1 cellular context compared by ENCODE assay signal in the genomic region with DNA sequence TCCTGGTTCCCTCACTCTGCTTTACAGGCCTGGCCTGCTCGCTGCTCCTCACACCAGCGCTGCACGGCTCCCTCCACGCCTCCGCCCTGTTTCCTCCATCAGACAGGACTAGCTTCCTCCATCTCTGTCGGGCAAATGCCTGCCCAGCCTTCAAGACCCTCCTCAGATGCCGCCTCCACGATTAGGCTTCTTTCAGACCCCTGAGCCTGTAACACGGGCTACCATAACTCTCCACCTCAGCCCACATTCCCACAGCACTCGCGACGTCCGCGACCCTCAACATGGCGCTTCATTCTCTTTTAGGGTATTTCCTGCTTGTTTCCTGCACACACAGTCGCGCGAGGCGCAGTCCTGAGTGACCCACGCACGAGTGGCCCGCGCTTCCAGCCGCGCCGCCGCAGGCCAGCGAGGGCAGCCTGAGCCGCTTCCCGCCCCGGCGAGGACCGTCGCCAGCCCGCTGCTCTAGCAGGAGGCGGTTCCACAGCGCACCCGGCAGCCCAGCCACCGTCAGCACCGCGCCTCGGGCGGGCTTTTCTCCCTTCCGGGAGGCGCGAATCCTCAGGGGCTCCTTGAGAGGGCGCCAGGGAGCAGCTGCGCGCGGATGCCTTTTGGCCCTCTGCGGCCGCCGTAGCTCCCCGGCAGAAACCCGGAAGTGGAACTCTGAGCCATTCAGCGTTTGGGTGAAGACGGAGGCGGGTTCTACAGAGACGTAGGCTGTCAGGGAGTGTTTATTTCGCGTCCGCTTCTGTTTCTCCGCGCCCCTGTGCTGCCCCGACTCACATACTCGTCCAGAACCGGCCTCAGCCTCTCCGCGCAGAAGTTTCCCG.
A peak's percentile ranks its signal among the peaks of the same experiment; 100 is the strongest.
TF ChIP-seq lines count a peak whose summit lies in the region.

Gene FRG1, plus strand, starts transcription at position 695 of the 827 bp plus-strand sequence. CDS start 138 bp downstream, outside the sequence.

TF ChIP-seq in K562, 482 proteins besides CTCF, POLR2A, EP300 and RAD21 (continued from another document):
- TF ChIP-seq, protein P1, sequence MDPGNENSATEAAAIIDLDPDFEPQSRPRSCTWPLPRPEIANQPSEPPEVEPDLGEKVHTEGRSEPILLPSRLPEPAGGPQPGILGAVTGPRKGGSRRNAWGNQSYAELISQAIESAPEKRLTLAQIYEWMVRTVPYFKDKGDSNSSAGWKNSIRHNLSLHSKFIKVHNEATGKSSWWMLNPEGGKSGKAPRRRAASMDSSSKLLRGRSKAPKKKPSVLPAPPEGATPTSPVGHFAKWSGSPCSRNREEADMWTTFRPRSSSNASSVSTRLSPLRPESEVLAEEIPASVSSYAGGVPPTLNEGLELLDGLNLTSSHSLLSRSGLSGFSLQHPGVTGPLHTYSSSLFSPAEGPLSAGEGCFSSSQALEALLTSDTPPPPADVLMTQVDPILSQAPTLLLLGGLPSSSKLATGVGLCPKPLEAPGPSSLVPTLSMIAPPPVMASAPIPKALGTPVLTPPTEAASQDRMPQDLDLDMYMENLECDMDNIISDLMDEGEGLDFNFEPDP (CRISPR knock-in tag; IDR thresholded peaks at IDR 0.05), result no peak
- TF ChIP-seq MCM5 (IDR thresholded peaks at IDR 0.05; ENCODE audit: low read depth) (no peak), POLR2G (IDR thresholded peaks at IDR 0.05; ENCODE audit: low read depth, low read length) (peak; percentile 95), ELF2 (CRISPR knock-in tag; IDR thresholded peaks at IDR 0.05) (peak; percentile 99), SLC30A9 (CRISPR knock-in tag; IDR thresholded peaks at IDR 0.05) (no peak), BMI1 (IDR thresholded peaks at IDR 0.05; ENCODE audit: low read length) (no peak), RFX1 (IDR thresholded peaks at IDR 0.05) (no peak), SMARCE1 (IDR thresholded peaks at IDR 0.05) (no peak), RCOR1 (IDR thresholded peaks at IDR 0.05; ENCODE audit: borderline replicate concordance in 1 of 2, low read depth in 2 of 2, low read length in 2 of 2) (peak; percentile 37 to 75; a peak in 3 of 4 replicates), PCBP1 (IDR thresholded peaks at IDR 0.05; ENCODE audit: low read depth, low read length, poor library complexity, severe bottlenecking) (no peak), NFIX (CRISPR knock-in tag; IDR thresholded peaks at IDR 0.05; ENCODE audit: low read depth) (no peak), SREBF2 (CRISPR knock-in tag; IDR thresholded peaks at IDR 0.05) (no peak), SIN3A (IDR thresholded peaks at IDR 0.05; ENCODE audit: borderline replicate concordance in 2 of 2, control insufficient read depth in 1 of 2, low read depth in 2 of 2, low read length in 2 of 2) (peak; percentile 38 to 77; a peak in 2 of 4 replicates), MTA2 (IDR thresholded peaks at IDR 0.05; ENCODE audit: low read depth) (no peak), ZNF133 (CRISPR knock-in tag; IDR thresholded peaks at IDR 0.05) (no peak), HLTF (IDR thresholded peaks at IDR 0.05) (no peak), ZNF23 (CRISPR knock-in tag; IDR thresholded peaks at IDR 0.05) (no peak), PTBP1 (IDR thresholded peaks at IDR 0.05; ENCODE audit: low read depth, low read length) (0 out of 2 replicates have a peak, but pooled peaks have one; percentile 65), XRCC3 (IDR thresholded peaks at IDR 0.05) (no peak), FOXK2 (conservative IDR thresholded peaks at IDR 0.05 in 1 of 2, IDR thresholded peaks at IDR 0.05 in 1 of 2; ENCODE audit: low read depth in 2 of 2) (peak; percentile 65 to 80; a peak in 3 of 4 replicates)
- TF ChIP-seq, protein P2, sequence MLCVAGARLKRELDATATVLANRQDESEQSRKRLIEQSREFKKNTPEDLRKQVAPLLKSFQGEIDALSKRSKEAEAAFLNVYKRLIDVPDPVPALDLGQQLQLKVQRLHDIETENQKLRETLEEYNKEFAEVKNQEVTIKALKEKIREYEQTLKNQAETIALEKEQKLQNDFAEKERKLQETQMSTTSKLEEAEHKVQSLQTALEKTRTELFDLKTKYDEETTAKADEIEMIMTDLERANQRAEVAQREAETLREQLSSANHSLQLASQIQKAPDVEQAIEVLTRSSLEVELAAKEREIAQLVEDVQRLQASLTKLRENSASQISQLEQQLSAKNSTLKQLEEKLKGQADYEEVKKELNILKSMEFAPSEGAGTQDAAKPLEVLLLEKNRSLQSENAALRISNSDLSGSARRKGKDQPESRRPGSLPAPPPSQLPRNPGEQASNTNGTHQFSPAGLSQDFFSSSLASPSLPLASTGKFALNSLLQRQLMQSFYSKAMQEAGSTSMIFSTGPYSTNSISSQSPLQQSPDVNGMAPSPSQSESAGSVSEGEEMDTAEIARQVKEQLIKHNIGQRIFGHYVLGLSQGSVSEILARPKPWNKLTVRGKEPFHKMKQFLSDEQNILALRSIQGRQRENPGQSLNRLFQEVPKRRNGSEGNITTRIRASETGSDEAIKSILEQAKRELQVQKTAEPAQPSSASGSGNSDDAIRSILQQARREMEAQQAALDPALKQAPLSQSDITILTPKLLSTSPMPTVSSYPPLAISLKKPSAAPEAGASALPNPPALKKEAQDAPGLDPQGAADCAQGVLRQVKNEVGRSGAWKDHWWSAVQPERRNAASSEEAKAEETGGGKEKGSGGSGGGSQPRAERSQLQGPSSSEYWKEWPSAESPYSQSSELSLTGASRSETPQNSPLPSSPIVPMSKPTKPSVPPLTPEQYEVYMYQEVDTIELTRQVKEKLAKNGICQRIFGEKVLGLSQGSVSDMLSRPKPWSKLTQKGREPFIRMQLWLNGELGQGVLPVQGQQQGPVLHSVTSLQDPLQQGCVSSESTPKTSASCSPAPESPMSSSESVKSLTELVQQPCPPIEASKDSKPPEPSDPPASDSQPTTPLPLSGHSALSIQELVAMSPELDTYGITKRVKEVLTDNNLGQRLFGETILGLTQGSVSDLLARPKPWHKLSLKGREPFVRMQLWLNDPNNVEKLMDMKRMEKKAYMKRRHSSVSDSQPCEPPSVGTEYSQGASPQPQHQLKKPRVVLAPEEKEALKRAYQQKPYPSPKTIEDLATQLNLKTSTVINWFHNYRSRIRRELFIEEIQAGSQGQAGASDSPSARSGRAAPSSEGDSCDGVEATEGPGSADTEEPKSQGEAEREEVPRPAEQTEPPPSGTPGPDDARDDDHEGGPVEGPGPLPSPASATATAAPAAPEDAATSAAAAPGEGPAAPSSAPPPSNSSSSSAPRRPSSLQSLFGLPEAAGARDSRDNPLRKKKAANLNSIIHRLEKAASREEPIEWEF (CRISPR knock-in tag; IDR thresholded peaks at IDR 0.05), result no peak
- TF ChIP-seq, protein P3, sequence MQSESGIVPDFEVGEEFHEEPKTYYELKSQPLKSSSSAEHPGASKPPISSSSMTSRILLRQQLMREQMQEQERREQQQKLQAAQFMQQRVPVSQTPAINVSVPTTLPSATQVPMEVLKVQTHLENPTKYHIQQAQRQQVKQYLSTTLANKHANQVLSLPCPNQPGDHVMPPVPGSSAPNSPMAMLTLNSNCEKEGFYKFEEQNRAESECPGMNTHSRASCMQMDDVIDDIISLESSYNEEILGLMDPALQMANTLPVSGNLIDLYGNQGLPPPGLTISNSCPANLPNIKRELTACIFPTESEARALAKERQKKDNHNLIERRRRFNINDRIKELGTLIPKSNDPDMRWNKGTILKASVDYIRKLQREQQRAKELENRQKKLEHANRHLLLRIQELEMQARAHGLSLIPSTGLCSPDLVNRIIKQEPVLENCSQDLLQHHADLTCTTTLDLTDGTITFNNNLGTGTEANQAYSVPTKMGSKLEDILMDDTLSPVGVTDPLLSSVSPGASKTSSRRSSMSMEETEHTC (IDR thresholded peaks at IDR 0.05), result no peak
- TF ChIP-seq, protein P4, sequence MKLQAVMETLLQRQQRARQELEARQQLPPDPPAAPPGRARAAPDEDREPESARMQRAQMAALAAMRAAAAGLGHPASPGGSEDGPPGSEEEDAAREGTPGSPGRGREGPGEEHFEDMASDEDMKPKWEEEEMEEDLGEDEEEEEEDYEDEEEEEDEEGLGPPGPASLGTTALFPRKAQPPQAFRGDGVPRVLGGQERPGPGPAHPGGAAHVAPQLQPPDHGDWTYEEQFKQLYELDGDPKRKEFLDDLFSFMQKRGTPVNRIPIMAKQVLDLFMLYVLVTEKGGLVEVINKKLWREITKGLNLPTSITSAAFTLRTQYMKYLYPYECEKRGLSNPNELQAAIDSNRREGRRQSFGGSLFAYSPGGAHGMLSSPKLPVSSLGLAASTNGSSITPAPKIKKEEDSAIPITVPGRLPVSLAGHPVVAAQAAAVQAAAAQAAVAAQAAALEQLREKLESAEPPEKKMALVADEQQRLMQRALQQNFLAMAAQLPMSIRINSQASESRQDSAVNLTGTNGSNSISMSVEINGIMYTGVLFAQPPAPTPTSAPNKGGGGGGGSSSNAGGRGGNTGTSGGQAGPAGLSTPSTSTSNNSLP (IDR thresholded peaks at IDR 0.05; ENCODE audit: borderline replicate concordance, low read depth, low read length), result no peak
TF ChIP-seq in K562: peak in this region for 155.
